In genomic region chrX:52983526-52983925, GRCh38 we compare ENCODE assay signal across 17 cellular contexts. TPM values are rescaled to one million over a fixed set of nuclear protein-coding genes. Genes with fewer than 3 reads are reported as not detected.
A peak's percentile ranks its signal among the peaks of the same experiment; 100 is the strongest.
DNase-seq lines count a peak whose midpoint lies in the region; ATAC-seq, FAIRE-seq and TF ChIP-seq lines count a peak whose summit lies in the region.
"Had no signal": no experiment of that assay in that cellular context is flagged by ENCODE, and none has a peak within 500 bp of the region (broad histone marks: within the 10 kb centered on the region; RNA-seq: fewer than 3 reads in every experiment).

No MANE protein-coding gene starts in this region.

- ATAC-seq in Panc1 (no peak), HG02588 (IDR thresholded peaks at IDR 0.05; ENCODE audit: unreplicated experiment) (no peak), HG03354 (IDR thresholded peaks at IDR 0.05; ENCODE audit: poor library complexity, severe bottlenecking, unreplicated experiment) (no peak)
- ATAC-seq: K562; stimulated activated naive CD8-positive, alpha-beta T cell treated with anti-CD3 and anti-CD28 coated beads, Interleukin-15, amount 100 ng/mL, for 72 hours had no signal

- H3K9me3 Mint-ChIP-seq in nephron: no peaks in the 10 kb centered on the region
- H3K9me3 Mint-ChIP-seq: stimulated activated naive CD8-positive, alpha-beta T cell treated with anti-CD3 and anti-CD28 coated beads, Interleukin-15, amount 100 ng/mL, for 72 hours had no signal

- H4K20me1 ChIP-seq in endothelial cell of umbilical vein (replicated peaks; ENCODE audit: control insufficient read depth, extremely low read depth, insufficient read depth, low read length): no peaks in the 10 kb centered on the region

- no peaks in the 10 kb centered on the region for H3K36me3 Mint-ChIP-seq in nephron (ENCODE audit: low read depth)

- no peaks in the 10 kb centered on the region; the same call in 1 of the 2 replicates for H3K4me1 ChIP-seq in Panc1 (ENCODE audit: control insufficient read depth, insufficient read depth, low read length)
- peaks cover 2% of the 10 kb centered on the region for H3K4me1 ChIP-seq in endothelial cell of umbilical vein (ENCODE audit: control insufficient read depth, extremely low read depth, insufficient read depth, low read length)
- peaks cover 0 to 36% (median 5%) of the 10 kb centered on the region in 4 donors for H3K4me1 ChIP-seq in tibial artery

- H3K9ac ChIP-seq in endothelial cell of umbilical vein (replicated peaks; ENCODE audit: extremely low read depth, insufficient read depth, low read length): no peak overlapping the region

- in situ Hi-C loops in Panc1 (cut with HindIII; ENCODE audit: low pct_unique_long_range_greater_than_20kb, low sequenced_read_pairs): no loop called here

- no peak for TF ChIP-seq CTCF in Panc1 (IDR thresholded peaks at IDR 0.05)
- TF ChIP-seq CTCF in endothelial cell of umbilical vein (IDR thresholded peaks at IDR 0.05; ENCODE audit: extremely low read depth in 1 of 2, insufficient read depth in 1 of 2, low read depth in 1 of 2, low read length in 2 of 2): no peak
- TF ChIP-seq CTCF in nephron (IDR thresholded peaks at IDR 0.05; ENCODE audit: unreplicated experiment in 3 of 3): no peak
- no peak for TF ChIP-seq CTCF in tibial artery (IDR thresholded peaks at IDR 0.05)
- no peak for TF ChIP-seq CTCF in dorsolateral prefrontal cortex (IDR thresholded peaks at IDR 0.05 in 54 of 56, conservative IDR thresholded peaks at IDR 0.05 in 2 of 56; ENCODE audit: low read depth in 1 of 56, partially characterized antibody in 56 of 56)

- peak; percentile 24 for FAIRE-seq in endothelial cell of umbilical vein (lab: Jason Lieb, UNC)
- FAIRE-seq: frontal cortex, H54, K562 had no signal

- BruUV-seq in Panc1 (replicated peaks; lab: Mats Ljungman, UMichigan): no TSS peak
- no TSS peak for BruUV-seq in endothelial cell of umbilical vein (replicated peaks; lab: Mats Ljungman, UMichigan)

- peak overlapping the region; percentile 82 to 91 (median 84) for H3K4me3 Mint-ChIP-seq in nephron
- H3K4me3 Mint-ChIP-seq: stimulated activated naive CD8-positive, alpha-beta T cell treated with anti-CD3 and anti-CD28 coated beads, Interleukin-15, amount 100 ng/mL, for 72 hours had no signal

- no peak overlapping the region for H2AFZ ChIP-seq in endothelial cell of umbilical vein (ENCODE audit: low read depth, low read length)

- no peak for DNase-seq in Panc1 (ENCODE audit: low read depth, low spot score)
- no peak for DNase-seq in endothelial cell of umbilical vein (ENCODE audit: low read depth, low spot score)
- DNase-seq in tibial artery: no peak
- no peak for DNase-seq in kidney tubule cell (ENCODE audit: low spot score)
- DNase-seq in dorsolateral prefrontal cortex: no peak
- DNase-seq: activated CD4-positive, CD25-positive, alpha-beta regulatory T cell treated with anti-CD3 and anti-CD28 coated beads, Interleukin-2, amount 50 U/mL, for 72 hours; activated effector memory CD4-positive, alpha-beta T cell treated with Interleukin-2 at 50 U/mL for 16 hours; COR-L47; NCI-H1436 treated with DMSO at 0.1 percent for 48 hours; stimulated activated CD4-positive, alpha-beta T cell treated with anti-CD3 and anti-CD28 coated beads, Interleukin-4, amount 100 ng/mL, for 24 hours; stimulated activated naive CD8-positive, alpha-beta T cell treated with anti-CD3 and anti-CD28 coated beads, Interleukin-15, amount 100 ng/mL, for 72 hours had no signal

- TF ChIP-seq POLR2A in endothelial cell of umbilical vein (IDR thresholded peaks at IDR 0.05; ENCODE audit: low read depth, low read length): no peak

- no peak overlapping the region for H3K4me2 ChIP-seq in endothelial cell of umbilical vein (ENCODE audit: insufficient read depth, low read length)

- H3K27ac ChIP-seq in Panc1 (ENCODE audit: low read length) (peak overlapping the region; percentile 68), endothelial cell of umbilical vein (ENCODE audit: insufficient read depth, low read depth, low read length) (no peak overlapping the region), tibial artery (peak overlapping the region; percentile 70 to 79), dorsolateral prefrontal cortex (no peak overlapping the region)

- peaks cover 22% of the 10 kb centered on the region for H3K4me1 Mint-ChIP-seq in nephron

- dilution Hi-C loops in endothelial cell of umbilical vein (cut with MboI; ENCODE audit: extremely low pct_ligation_motif_present, low sequenced_read_pairs): no loop called here

- intact Hi-C loops in Panc1 (cut with micrococcal nuclease; ENCODE audit: unreplicated experiment) (no loop called here), endothelial cell of umbilical vein (cut with micrococcal nuclease) (no loop called here), tibial artery (cut with DNase I; ENCODE audit: low total_unique reads) (no loop called here), dorsolateral prefrontal cortex (cut with DNase I) (no loop called here)

- H3K9me1 ChIP-seq in endothelial cell of umbilical vein (replicated peaks; ENCODE audit: control insufficient read depth, extremely low read depth, insufficient read depth, low read length): no peaks in the 10 kb centered on the region

- H3K27ac Mint-ChIP-seq in nephron: peak overlapping the region; percentile 99 to 100 (median 100)

- no peaks in the 10 kb centered on the region for H3K27me3 ChIP-seq in Panc1 (ENCODE audit: control insufficient read depth, insufficient read depth, low read length)
- no peaks in the 10 kb centered on the region for H3K27me3 ChIP-seq in endothelial cell of umbilical vein (ENCODE audit: control insufficient read depth in 2 of 2, insufficient read depth in 2 of 2, low read length in 2 of 2)
- no peaks in the 10 kb centered on the region for H3K27me3 ChIP-seq in tibial artery
- H3K27me3 ChIP-seq in dorsolateral prefrontal cortex: peaks cover 0 to 77% (median 20%) of the 10 kb centered on the region in 45 donors

- H3K36me3 ChIP-seq in Panc1 (ENCODE audit: control insufficient read depth, insufficient read depth, low read length) (no peaks in the 10 kb centered on the region), endothelial cell of umbilical vein (ENCODE audit: control insufficient read depth in 2 of 2, extremely low read depth in 1 of 2, insufficient read depth in 2 of 2, low read length in 2 of 2) (no peaks in the 10 kb centered on the region), tibial artery (no peaks in the 10 kb centered on the region)

- H3K27me3 Mint-ChIP-seq in nephron (ENCODE audit: low read depth): no peaks in the 10 kb centered on the region
- H3K27me3 Mint-ChIP-seq: stimulated activated naive CD8-positive, alpha-beta T cell treated with anti-CD3 and anti-CD28 coated beads, Interleukin-15, amount 100 ng/mL, for 72 hours had no signal

- no peaks in the 10 kb centered on the region for H3K9me3 ChIP-seq in Panc1 (ENCODE audit: control insufficient read depth, insufficient read depth, low read depth, low read length)
- H3K9me3 ChIP-seq in endothelial cell of umbilical vein (replicated peaks; ENCODE audit: control insufficient read depth, insufficient read depth, low read length): no peaks in the 10 kb centered on the region
- no peaks in the 10 kb centered on the region for H3K9me3 ChIP-seq in tibial artery

- H3K79me2 ChIP-seq in endothelial cell of umbilical vein (ENCODE audit: control insufficient read depth, insufficient read depth, low read length): no peaks in the 10 kb centered on the region

- CTCF ChIA-PET in Panc1 (lab: Charles Lee) (no interaction called here), endothelial cell of umbilical vein (lab: Charles Lee) (no interaction called here)

- H3K4me3 ChIP-seq in Panc1 (ENCODE audit: low read depth in 2 of 2, low read length in 2 of 2) (peak overlapping the region in 1 of 2 experiments; percentile 8; a peak in 1 of 4 replicates), endothelial cell of umbilical vein (replicated peaks in 1 of 3; ENCODE audit: insufficient read depth in 1 of 3, low read depth in 1 of 3, low read length in 3 of 3) (no peak overlapping the region), tibial artery (peak overlapping the region; percentile 16), dorsolateral prefrontal cortex (peak overlapping the region in 20 of 59 donors; percentile 0 to 40 (median 14))
- H3K4me3 ChIP-seq: K562 had no signal

- POLR2A ChIA-PET in Panc1 (lab: Charles Lee): no interaction called here
- POLR2A ChIA-PET in endothelial cell of umbilical vein (lab: Charles Lee): no interaction called here

TF ChIP-seq in endothelial cell of umbilical vein, 7 proteins besides CTCF, POLR2A, EP300 and RAD21:
- no peak for TF ChIP-seq MYC (IDR thresholded peaks at IDR 0.05; ENCODE audit: low read depth, low read length)
- TF ChIP-seq EZH2 (IDR thresholded peaks at IDR 0.05; ENCODE audit: borderline replicate concordance, low read depth, low read length, severe bottlenecking): no peak
- no peak for TF ChIP-seq POLR2AphosphoS5 (IDR thresholded peaks at IDR 0.05; ENCODE audit: insufficient read depth, low read depth, low read length)
TF ChIP-seq in endothelial cell of umbilical vein: peak in this region for 0.

RNA-seq across cellular contexts. Expression of gene FAM156A, which starts 25.2 kb away (rescaled TPM):
- total RNA-seq in Panc1 (2021; ENCODE audit: unreplicated experiment): 25.4 TPM
- 22.4 TPM for polyA plus RNA-seq in Panc1 (2012; ENCODE audit: insufficient read length)
- total RNA-seq in endothelial cell of umbilical vein: 15.3 and 18.2 TPM in 2 replicates
- 11.3 and 16.1 TPM in 2 replicates for polyA plus RNA-seq in endothelial cell of umbilical vein
- polyA plus RNA-seq in endothelial cell of umbilical vein (2011; cell fraction: cytosol; rRNA removed): 10.5 and 11.2 TPM in 2 replicates
- 91.0 and 130 TPM in 2 replicates for polyA plus RNA-seq in endothelial cell of umbilical vein (2011; cell fraction: nucleus; rRNA removed)
- polyA plus RNA-seq in endothelial cell of umbilical vein (2012): 14.5 and 24.0 TPM in 2 replicates
- polyA minus RNA-seq in endothelial cell of umbilical vein: 14.7 and 19.4 TPM in 2 replicates
- polyA minus RNA-seq in endothelial cell of umbilical vein (2011; cell fraction: cytosol; rRNA and poly(A)+ RNA removed): 4.3 TPM
- polyA minus RNA-seq in endothelial cell of umbilical vein (2011; cell fraction: nucleus; rRNA and poly(A)+ RNA removed): 13.6 and 14.4 TPM in 2 replicates
- 10 to 100 TPM; 27.0 to 71.1 (median 44.1) TPM for total RNA-seq in dorsolateral prefrontal cortex

Comparison
In these comparisons a context has a peak if more than half of its experiments do, and no peak if none do; other contexts are left out.
1. H3K27ac ChIP-seq: peak in Panc1 (single experiment) and tibial artery (2 of 2); none in endothelial cell of umbilical vein (single experiment) and dorsolateral prefrontal cortex (0 of 59).
2. H3K4me3 ChIP-seq: peak in tibial artery (2 of 2); none in endothelial cell of umbilical vein (0 of 3).